1 cellular context compared by ENCODE assay signal in genomic region chr4:82367438-82368097, GRCh38.
TF ChIP-seq lines count a peak whose summit lies in the region.

No MANE protein-coding gene starts in this region.

TF ChIP-seq in GM23338, 12 proteins besides CTCF, POLR2A, EP300 and RAD21:
- no peak for TF ChIP-seq ZNF462 (CRISPR knock-in tag; IDR thresholded peaks at IDR 0.05)
- no peak for TF ChIP-seq NANOG (IDR thresholded peaks at IDR 0.05; ENCODE audit: borderline replicate concordance)
- TF ChIP-seq STAT1 (IDR thresholded peaks at IDR 0.05; ENCODE audit: unreplicated experiment) = no peak
- no peak for TF ChIP-seq EZH2phosphoT487 (IDR thresholded peaks at IDR 0.05; ENCODE audit: unreplicated experiment)
- TF ChIP-seq EZH2 (IDR thresholded peaks at IDR 0.05; ENCODE audit: low read depth, unreplicated experiment) = no peak
- TF ChIP-seq ZNF331 (CRISPR knock-in tag; IDR thresholded peaks at IDR 0.05; ENCODE audit: low read depth) = no peak
- TF ChIP-seq ETS1 (IDR thresholded peaks at IDR 0.05) = no peak
